Comparison of ENCODE assay signal across 8 cellular contexts in the genomic region with DNA sequence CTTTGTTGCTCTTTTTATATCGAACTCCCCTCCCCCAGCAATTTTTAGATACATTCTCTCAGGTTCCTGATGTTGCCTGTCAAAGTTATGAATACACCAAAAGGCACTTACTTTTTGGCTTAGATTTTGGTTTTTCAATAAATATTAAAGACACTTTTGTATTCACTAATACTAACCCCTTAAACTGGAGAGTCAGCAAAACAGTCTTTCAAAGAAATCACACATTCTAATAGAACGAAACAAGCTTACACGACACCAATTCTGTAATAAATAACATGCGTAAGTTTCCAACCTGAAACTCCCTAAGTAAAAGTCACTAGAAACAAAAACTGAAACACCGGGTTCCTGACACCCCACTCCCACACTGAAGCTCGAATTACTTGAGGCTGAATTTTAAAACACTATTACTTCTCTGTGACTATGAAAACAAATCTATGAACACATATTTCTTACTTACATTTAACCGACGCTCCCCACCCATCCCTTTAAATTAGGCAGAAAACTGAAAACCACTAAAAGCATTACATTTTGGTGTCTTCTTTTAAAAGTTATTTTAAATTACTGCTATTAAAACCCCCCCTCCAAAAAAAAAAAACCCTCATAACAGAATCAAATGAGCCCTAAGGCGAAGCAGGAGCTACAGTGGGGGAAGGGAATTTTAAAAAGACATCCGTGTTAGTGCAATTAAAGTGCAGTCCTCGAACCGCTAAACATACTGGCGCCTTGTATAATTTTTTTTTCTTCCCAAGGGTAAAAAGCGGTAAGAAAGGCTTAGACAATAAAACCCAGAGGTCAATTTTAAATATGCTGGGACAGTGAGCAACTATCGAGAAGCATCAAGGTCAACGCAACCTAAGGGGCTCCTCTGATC. TPM values are rescaled to one million over a fixed set of nuclear protein-coding genes. Genes with fewer than 3 reads are reported as not detected.
DNase-seq lines count a peak whose midpoint lies in the region; ATAC-seq and TF ChIP-seq lines count a peak whose summit lies in the region.

No MANE protein-coding gene starts in this region.

- POLR2A ChIA-PET in activated CD4-positive, alpha-beta memory T cell treated with anti-CD3 and anti-CD28 coated beads, Interleukin-2, amount 10 ng/mL, durations not matched to agents 7 days and 5 days (lab: Charles Lee): interaction anchor here (0.6 to 3.8 kb wide), 25 partner anchors 10 to 1886 kb away, joined by 3 to 44 read pairs (median 4); a partner anchor contains a TSS

- peak overlapping the region; percentile 84 for H3K27ac Mint-ChIP-seq in activated CD4-positive, alpha-beta memory T cell treated with anti-CD3 and anti-CD28 coated beads, Interleukin-2, amount 10 ng/mL, durations not matched to agents 7 days and 5 days

- peaks cover 17% of the 10 kb centered on the region for H3K4me1 ChIP-seq in osteoblast (ENCODE audit: insufficient read depth, low read length)

- peak overlapping the region; percentile 77 for H2AFZ ChIP-seq in osteoblast (ENCODE audit: low read length)

- peak; percentile 28 to 30 for DNase-seq in activated CD4-positive, alpha-beta T cell treated with anti-CD3 and anti-CD28 coated beads for 4 hours
- DNase-seq in activated CD4-positive, alpha-beta T cell treated with anti-CD3 and anti-CD28 coated beads, Interleukin-2, amount 50 U/mL, for 1 hour: no peak
- peak; percentile 22 for DNase-seq in activated CD4-positive, alpha-beta memory T cell treated with anti-CD3 and anti-CD28 coated beads, Interleukin-2, amount 10 ng/mL, durations not matched to agents 7 days and 5 days
- peak; percentile 33 for DNase-seq in fibroblast of mammary gland (ENCODE audit: low read depth)
- DNase-seq in osteoblast (ENCODE audit: insufficient read length, low spot score, missing footprints): peak; percentile 34

- H3K4me1 Mint-ChIP-seq in activated CD4-positive, alpha-beta memory T cell treated with anti-CD3 and anti-CD28 coated beads, Interleukin-2, amount 10 ng/mL, durations not matched to agents 7 days and 5 days: peaks cover 50% of the 10 kb centered on the region

- H3K9me3 ChIP-seq in osteoblast (ENCODE audit: low read depth, low read length): no peaks in the 10 kb centered on the region

- H3K4me3 Mint-ChIP-seq in activated CD4-positive, alpha-beta memory T cell treated with anti-CD3 and anti-CD28 coated beads, Interleukin-2, amount 10 ng/mL, durations not matched to agents 7 days and 5 days: peak overlapping the region; percentile 80

- no peaks in the 10 kb centered on the region for H4K20me1 ChIP-seq in osteoblast (ENCODE audit: insufficient read depth, low read length)

- no peaks in the 10 kb centered on the region for H3K36me3 ChIP-seq in osteoblast (ENCODE audit: insufficient read depth, low read length)

- H3K27me3 ChIP-seq in osteoblast (ENCODE audit: insufficient read depth, low read length): no peaks in the 10 kb centered on the region

- peaks cover 48% of the 10 kb centered on the region for H3K79me2 ChIP-seq in osteoblast (ENCODE audit: insufficient read depth, low read length)

- H3K27ac ChIP-seq in osteoblast (ENCODE audit: low read depth, low read length): peak overlapping the region; percentile 65

- peak overlapping the region; percentile 89 for H3K4me3 ChIP-seq in fibroblast of mammary gland (ENCODE audit: control insufficient read depth, low read depth, low read length)
- peak overlapping the region; percentile 83 for H3K4me3 ChIP-seq in osteoblast (ENCODE audit: insufficient read depth, low read length)

- TF ChIP-seq CTCF in fibroblast of mammary gland (conservative IDR thresholded peaks at IDR 0.05; ENCODE audit: control insufficient read depth, insufficient read depth, low read depth, low read length): no peak
- no peak for TF ChIP-seq CTCF in osteoblast (IDR thresholded peaks at IDR 0.05; ENCODE audit: extremely low read depth, low read depth, low read length)

- peaks cover 21% of the 10 kb centered on the region for H3K36me3 Mint-ChIP-seq in activated CD4-positive, alpha-beta memory T cell treated with anti-CD3 and anti-CD28 coated beads, Interleukin-2, amount 10 ng/mL, durations not matched to agents 7 days and 5 days (ENCODE audit: low read depth)

- peak overlapping the region; percentile 98 for H3K4me2 ChIP-seq in osteoblast (ENCODE audit: insufficient read depth, low read length)

- ATAC-seq in HG03460 (IDR thresholded peaks at IDR 0.05; ENCODE audit: unreplicated experiment): peak; percentile 39
- no peak for ATAC-seq in HG03039 (IDR thresholded peaks at IDR 0.05; ENCODE audit: unreplicated experiment)
- no peak for ATAC-seq in GM21723 (IDR thresholded peaks at IDR 0.05; ENCODE audit: unreplicated experiment)

- H3K27me3 Mint-ChIP-seq in activated CD4-positive, alpha-beta memory T cell treated with anti-CD3 and anti-CD28 coated beads, Interleukin-2, amount 10 ng/mL, durations not matched to agents 7 days and 5 days: no peaks in the 10 kb centered on the region

- CTCF ChIA-PET in activated CD4-positive, alpha-beta memory T cell treated with anti-CD3 and anti-CD28 coated beads, Interleukin-2, amount 10 ng/mL, durations not matched to agents 7 days and 5 days (lab: Charles Lee): interaction anchor here (0.6 to 2.0 kb wide), 7 partner anchors 15 to 332 kb away, joined by 3 to 9 read pairs (median 4); a partner anchor contains a TSS

- H3K9me3 Mint-ChIP-seq in activated CD4-positive, alpha-beta memory T cell treated with anti-CD3 and anti-CD28 coated beads, Interleukin-2, amount 10 ng/mL, durations not matched to agents 7 days and 5 days: no peaks in the 10 kb centered on the region

RNA-seq across cellular contexts. Expression of a gene that starts 0.9 kb away (rescaled TPM):
- 100 to 1,000 TPM in 1 of 2 experiments, 10 to 100 TPM in 1; 99.9 to 102 TPM for total RNA-seq in activated CD4-positive, alpha-beta memory T cell treated with anti-CD3 and anti-CD28 coated beads, Interleukin-2, amount 10 ng/mL, durations not matched to agents 7 days and 5 days
- total RNA-seq in osteoblast: 81.3 and 87.6 TPM in 2 replicates
